ENCODE assay signal across 9 cellular contexts in genomic region chrX:68995780-68996551, GRCh38.
DNase-seq lines count a peak whose midpoint lies in the region; FAIRE-seq and TF ChIP-seq lines count a peak whose summit lies in the region.
"Had no signal": no experiment of that assay in that cellular context is flagged by ENCODE, and none has a peak within 500 bp of the region (broad histone marks: within the 10 kb centered on the region; RNA-seq: fewer than 3 reads in every experiment).

No MANE protein-coding gene starts in this region.

- FAIRE-seq in urothelium cell line (lab: Jason Lieb, UNC) = no peak

- TF ChIP-seq CTCF in astrocyte of the cerebellum (IDR thresholded peaks at IDR 0.05; ENCODE audit: low read depth, low read length, missing control alignments) = no peak

- H3K9ac ChIP-seq in muscle layer of colon (ENCODE audit: low read length) = no peak overlapping the region

- in situ Hi-C loops in astrocyte of the cerebellum (cut with HindIII; ENCODE audit: low sequenced_read_pairs) = no loop called here

- DNase-seq in astrocyte of the cerebellum (ENCODE audit: low read depth) = peak; percentile 49
- DNase-seq in cardiac septum (ENCODE audit: low spot score) = peak; percentile 84
- DNase-seq in urothelium cell line (ENCODE audit: low spot score) = peak; percentile 15
- DNase-seq in GDM1 (lab: John Stamatoyannopoulos, UW) = no peak
- DNase-seq in A172 (ENCODE audit: low spot score) = no peak
- no peak for DNase-seq in H4 (ENCODE audit: low spot score)
- DNase-seq: activated CD8-positive, alpha-beta T cell treated with anti-CD3 and anti-CD28 coated beads, Interleukin-2, amount 10 ng/mL, durations not matched to agents 7 days and 5 days; hypothalamus had no signal

- no peaks in the 10 kb centered on the region for H3K9me3 ChIP-seq in muscle layer of colon (ENCODE audit: low read length)

- H3K4me3 ChIP-seq in astrocyte of the cerebellum (ENCODE audit: low read depth, low read length) = no peak overlapping the region
- no peak overlapping the region for H3K4me3 ChIP-seq in muscle layer of colon (ENCODE audit: low read depth in 1 of 2, low read length in 2 of 2)

- intact Hi-C loops in cardiac septum (cut with DNase I) = loop anchor here (2.0 to 5.0 kb wide), 2 partner anchors 57 to 169 kb away; partner anchors contain the start of gene EFNB1

- peak overlapping the region; percentile 27 for H3K27ac ChIP-seq in muscle layer of colon (ENCODE audit: low read depth, low read length)

- H3K4me1 ChIP-seq in muscle layer of colon (ENCODE audit: insufficient read depth, low read length) = peaks cover 27% of the 10 kb centered on the region

- H3K36me3 ChIP-seq in muscle layer of colon (ENCODE audit: insufficient read depth, low read length) = no peaks in the 10 kb centered on the region

- no peaks in the 10 kb centered on the region for H3K27me3 ChIP-seq in muscle layer of colon (ENCODE audit: control insufficient read depth in 1 of 2, insufficient read depth in 2 of 2, low read length in 2 of 2)

Comparison
In these comparisons a context has a peak if more than half of its experiments do, and no peak if none do; other contexts are left out.
1. DNase-seq: peak in astrocyte of the cerebellum (single experiment), cardiac septum (single experiment) and urothelium cell line (single experiment); none in GDM1 (single experiment), A172 (single experiment) and H4 (single experiment).